ENCODE assay signal across 8 cellular contexts in genomic region chr3:46979958-46980497, GRCh38. TPM values are rescaled to one million over a fixed set of nuclear protein-coding genes. Genes with fewer than 3 reads are reported as not detected.
A peak's percentile ranks its signal among the peaks of the same experiment; 100 is the strongest.
DNase-seq lines count a peak whose midpoint lies in the region; ATAC-seq and TF ChIP-seq lines count a peak whose summit lies in the region.

No MANE protein-coding gene starts in this region.

- H3F3A ChIP-seq in OCI-LY1 (ENCODE audit: insufficient read depth, low read length): no peaks in the 10 kb centered on the region

- peaks cover 42 to 81% (median 62%) of the 10 kb centered on the region in 4 donors for H3K4me1 Mint-ChIP-seq in CD4-positive, alpha-beta memory T cell
- H3K4me1 Mint-ChIP-seq in endothelial cell (ENCODE audit: unreplicated experiment): peaks cover 40% of the 10 kb centered on the region
- H3K4me1 Mint-ChIP-seq in nephron progenitor cell: peaks cover 58% of the 10 kb centered on the region

- H3K27ac Mint-ChIP-seq in CD4-positive, alpha-beta memory T cell: peak overlapping the region; percentile 78 to 94 (median 90)
- H3K27ac Mint-ChIP-seq in endothelial cell (ENCODE audit: unreplicated experiment): no peak overlapping the region
- no peak overlapping the region for H3K27ac Mint-ChIP-seq in nephron progenitor cell

- peaks cover 77% of the 10 kb centered on the region for H3K4me1 ChIP-seq in CD4-positive, alpha-beta memory T cell (ENCODE audit: insufficient read depth, low read length)
- H3K4me1 ChIP-seq in OCI-LY1 (ENCODE audit: insufficient read depth, low read length, severe bottlenecking): peaks cover 48% of the 10 kb centered on the region

- no peak overlapping the region for H2AFZ ChIP-seq in OCI-LY1 (ENCODE audit: low read length)

- H3K4me3 Mint-ChIP-seq in CD4-positive, alpha-beta memory T cell: peak overlapping the region; percentile 87 to 94 (median 91)
- H3K4me3 Mint-ChIP-seq in endothelial cell (ENCODE audit: unreplicated experiment): peak overlapping the region; percentile 91
- H3K4me3 Mint-ChIP-seq in nephron progenitor cell: peak overlapping the region; percentile 72

- no peaks in the 10 kb centered on the region for H4K20me1 ChIP-seq in OCI-LY1 (ENCODE audit: insufficient read depth, low read length)

- H3K9me3 ChIP-seq in CD4-positive, alpha-beta memory T cell (ENCODE audit: control insufficient read depth in 1 of 2, low read length in 2 of 2): no peaks in the 10 kb centered on the region
- no peaks in the 10 kb centered on the region for H3K9me3 ChIP-seq in OCI-LY1 (ENCODE audit: low read length)

- no peaks in the 10 kb centered on the region for H3K9me2 ChIP-seq in OCI-LY1 (ENCODE audit: low read depth, low read length)

- ATAC-seq in GM21717 (IDR thresholded peaks at IDR 0.05; ENCODE audit: unreplicated experiment) (peak; percentile 1), GM19455 (IDR thresholded peaks at IDR 0.05; ENCODE audit: unreplicated experiment) (no peak)

- DNase-seq in CD4-positive, alpha-beta memory T cell: peak in 1 of 5 donors; percentile 43
- DNase-seq in endothelial cell (ENCODE audit: low spot score): no peak
- peak; percentile 28 for DNase-seq in nephron progenitor cell
- DNase-seq in UCSD-AML1 (lab: John Stamatoyannopoulos, UW; ENCODE audit: unreplicated experiment): no peak
- no peak for DNase-seq in hypothalamus (lab: John Stamatoyannopoulos, UW)

- H3K36me3 Mint-ChIP-seq in CD4-positive, alpha-beta memory T cell: peaks cover 0 to 22% of the 10 kb centered on the region in 2 donors
- no peaks in the 10 kb centered on the region for H3K36me3 Mint-ChIP-seq in endothelial cell (ENCODE audit: low read depth, unreplicated experiment)
- H3K36me3 Mint-ChIP-seq in nephron progenitor cell (ENCODE audit: low read depth): no peaks in the 10 kb centered on the region

- POLR2A ChIA-PET in CD4-positive, alpha-beta memory T cell (lab: Charles Lee; ENCODE audit: partially characterized antibody): interaction anchor here (0.9 to 13.4 kb wide), 24 partner anchors 10 to 401 kb away, joined by 3 to 222 read pairs (median 5); partner anchors contain the start of genes PTPN23 and SETD2

- TF ChIP-seq CTCF in OCI-LY1 (IDR thresholded peaks at IDR 0.05; ENCODE audit: low read length) (no peak), endothelial cell (IDR thresholded peaks at IDR 0.05; ENCODE audit: unreplicated experiment) (no peak), nephron progenitor cell (IDR thresholded peaks at IDR 0.05) (no peak)

- peaks cover 0 to 2% (median 0%) of the 10 kb centered on the region in 8 donors for H3K9me3 Mint-ChIP-seq in CD4-positive, alpha-beta memory T cell
- H3K9me3 Mint-ChIP-seq in endothelial cell (ENCODE audit: unreplicated experiment): no peaks in the 10 kb centered on the region
- H3K9me3 Mint-ChIP-seq in nephron progenitor cell: no peaks in the 10 kb centered on the region

- peak overlapping the region; percentile 93 for H3K9ac ChIP-seq in OCI-LY1 (ENCODE audit: low read length)

- peak overlapping the region; percentile 85 for H3K4me2 ChIP-seq in OCI-LY1 (ENCODE audit: low read length)

- H3K27me3 ChIP-seq in CD4-positive, alpha-beta memory T cell (ENCODE audit: insufficient read depth, low read length): no peaks in the 10 kb centered on the region
- no peaks in the 10 kb centered on the region for H3K27me3 ChIP-seq in OCI-LY1 (ENCODE audit: insufficient read depth, low read length)

- no peaks in the 10 kb centered on the region for H3K36me3 ChIP-seq in CD4-positive, alpha-beta memory T cell (ENCODE audit: insufficient read depth, low read length)
- no peaks in the 10 kb centered on the region for H3K36me3 ChIP-seq in OCI-LY1 (ENCODE audit: insufficient read depth, low read length)

- H3K79me2 ChIP-seq in OCI-LY1 (ENCODE audit: insufficient read depth, low read length): peaks cover 14% of the 10 kb centered on the region

- intact Hi-C loops in CD4-positive, alpha-beta memory T cell (cut with micrococcal nuclease): loop anchor here (1.0 to 5.0 kb wide), 6 partner anchors 7 to 400 kb away; no protein-coding TSS in a partner anchor

- peak overlapping the region; percentile 32 to 91 for H3K4me3 ChIP-seq in CD4-positive, alpha-beta memory T cell (ENCODE audit: low read length in 2 of 2)
- H3K4me3 ChIP-seq in OCI-LY1 (ENCODE audit: low read depth, low read length, poor library complexity, severe bottlenecking): peak overlapping the region; percentile 93

- H3K27ac ChIP-seq in CD4-positive, alpha-beta memory T cell (ENCODE audit: low read depth, low read length): peak overlapping the region; percentile 91
- peak overlapping the region; percentile 51 for H3K27ac ChIP-seq in OCI-LY1 (ENCODE audit: low read depth, low read length, poor library complexity, severe bottlenecking)

- no peaks in the 10 kb centered on the region for H3K27me3 Mint-ChIP-seq in CD4-positive, alpha-beta memory T cell
- H3K27me3 Mint-ChIP-seq in endothelial cell (ENCODE audit: unreplicated experiment) (peaks cover 23% of the 10 kb centered on the region), nephron progenitor cell (ENCODE audit: low read depth, poor library complexity) (peaks cover 25% of the 10 kb centered on the region)

- CTCF ChIA-PET in CD4-positive, alpha-beta memory T cell (lab: Charles Lee; ENCODE audit: partially characterized antibody): interaction anchor here (0.8 to 3.1 kb wide), 9 partner anchors 8 to 70 kb away, joined by 3 to 28 read pairs (median 5); no protein-coding TSS in a partner anchor

RNA-seq across cellular contexts. Expression of gene NBEAL2, which starts 0.6 kb away (rescaled TPM):
- 100 to 1,000 TPM; 144 to 147 TPM for total RNA-seq in CD4-positive, alpha-beta memory T cell
- polyA plus RNA-seq in CD4-positive, alpha-beta memory T cell: 10 to 100 TPM in 1 of 2 donors, 1 to 10 TPM in 1; 4.5 to 16.0 TPM
- 202 TPM for total RNA-seq in endothelial cell (ENCODE audit: unreplicated experiment)

RNA-seq across cellular contexts. Expression of gene CCDC12, which starts 3.5 kb away (rescaled TPM):
- 10 to 100 TPM; 59.3 to 59.4 TPM for total RNA-seq in CD4-positive, alpha-beta memory T cell
- 100 to 1,000 TPM in 1 of 2 donors, 10 to 100 TPM in 1; 86.5 to 102 TPM for polyA plus RNA-seq in CD4-positive, alpha-beta memory T cell
- total RNA-seq in endothelial cell (ENCODE audit: unreplicated experiment): 36.3 TPM

Comparison
In these comparisons a context has a peak if more than half of its experiments do, and no peak if none do; other contexts are left out.
1. H3K27ac Mint-ChIP-seq: peak in CD4-positive, alpha-beta memory T cell (7 of 7); none in endothelial cell (single experiment) and nephron progenitor cell (single experiment).
2. Peak in every context shown above with its lines, with median percentiles within 50 percentile points of each other: H3K4me3 Mint-ChIP-seq.